33 cellular contexts compared by ENCODE assay signal in the genomic region with DNA sequence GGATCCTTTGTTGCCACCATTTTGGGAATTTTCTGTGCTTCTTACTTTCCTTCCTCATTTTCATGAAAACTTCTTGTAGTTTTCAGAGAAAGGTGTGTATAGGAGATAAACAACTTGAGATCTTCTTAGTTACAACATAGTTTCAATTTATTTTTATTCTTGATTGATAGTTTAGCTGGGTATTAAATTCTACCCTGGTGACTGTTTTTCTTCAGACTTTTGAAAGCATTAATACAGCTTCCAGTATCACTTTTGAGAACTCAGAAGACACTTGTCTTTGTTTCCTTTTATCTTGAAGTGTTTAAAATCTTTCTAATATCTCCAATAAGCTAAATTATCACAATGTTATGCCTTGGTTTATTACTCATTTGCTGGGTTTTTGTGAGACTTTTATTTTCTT.
DNase-seq lines count a peak whose midpoint lies in the region; ATAC-seq, FAIRE-seq and TF ChIP-seq lines count a peak whose summit lies in the region.
"Had no signal": no experiment of that assay in that cellular context is flagged by ENCODE, and none has a peak within 500 bp of the region (broad histone marks: within the 10 kb centered on the region; RNA-seq: fewer than 3 reads in every experiment).

No MANE protein-coding gene starts in this region.

- no peak overlapping the region for H4K91ac ChIP-seq in H9 (ENCODE audit: insufficient read length, low read depth, low read length)

- intact Hi-C loops in HepG2 (cut with micrococcal nuclease; ENCODE audit: unreplicated experiment) = no loop called here
- intact Hi-C loops in right lobe of liver (cut with DNase I) = no loop called here
- intact Hi-C loops in K562 (cut with micrococcal nuclease) = no loop called here

- no peak overlapping the region for H3K18ac ChIP-seq in H9 (ENCODE audit: insufficient read length, low read depth, low read length)

- no peaks in the 10 kb centered on the region for H3K36me3 ChIP-seq in HepG2 (replicated peaks in 1 of 2; ENCODE audit: control insufficient read depth in 1 of 2, insufficient read depth in 2 of 2, low read length in 2 of 2)
- H3K36me3 ChIP-seq in right lobe of liver = no peaks in the 10 kb centered on the region
- no peaks in the 10 kb centered on the region for H3K36me3 ChIP-seq in K562 (ENCODE audit: control insufficient read depth, insufficient read depth, low read length)
- H3K36me3 ChIP-seq: BE2C; BLaER1; BLaER1 treated with 17β-estradiol and CSF1 and Interleukin-3, amounts not matched to agents 10 nM and 100 nM had no signal

- FAIRE-seq in HepG2 (lab: Jason Lieb, UNC) = no peak
- no peak for FAIRE-seq in K562 (lab: Jason Lieb, UNC)
- FAIRE-seq: A204.1, A549, D721Med had no signal

- H3K4me2 ChIP-seq in HepG2 (ENCODE audit: low read depth, low read length) = no peak overlapping the region
- H3K4me2 ChIP-seq in K562 (ENCODE audit: insufficient read depth, low read length) = no peak overlapping the region
- H3K4me2 ChIP-seq in H9 (ENCODE audit: insufficient read depth, insufficient read length, low read length) = no peak overlapping the region
- H3K4me2 ChIP-seq: A549; BLaER1; BLaER1 treated with 17β-estradiol and CSF1 and Interleukin-3, amounts not matched to agents 10 nM and 100 nM had no signal

- no peak overlapping the region for H3T11ph ChIP-seq in H9 (ENCODE audit: low read length)

- no peak overlapping the region for H2BK5ac ChIP-seq in H9 (ENCODE audit: insufficient read length, low read length)

- no peaks in the 10 kb centered on the region for H4K20me1 ChIP-seq in HepG2 (ENCODE audit: insufficient read depth, low read length)
- H4K20me1 ChIP-seq in K562 (replicated peaks; ENCODE audit: control insufficient read depth, insufficient read depth, low read length) = no peaks in the 10 kb centered on the region
- no peaks in the 10 kb centered on the region for H4K20me1 ChIP-seq in H9 (ENCODE audit: control insufficient read depth, insufficient read depth, insufficient read length)
- H4K20me1 ChIP-seq: BLaER1; BLaER1 treated with 17β-estradiol and CSF1 and Interleukin-3, amounts not matched to agents 10 nM and 100 nM had no signal

- no peak overlapping the region for H4K8ac ChIP-seq in H9 (replicated peaks; ENCODE audit: insufficient read length, low read depth, low read length)

- no peak overlapping the region for H2BK15ac ChIP-seq in H9 (ENCODE audit: low read depth, low read length)

- POLR2A ChIA-PET in HepG2 (lab: Yijun Ruan, JAX) (no interaction called here), K562 (lab: Yijun Ruan, JAX) (no interaction called here)

- H2BK120ac ChIP-seq in H9 (ENCODE audit: low read depth, low read length, poor library complexity, severe bottlenecking) = no peak overlapping the region

- no peak overlapping the region for H3K56ac ChIP-seq in H9 (ENCODE audit: insufficient read length, low read depth, low read length)

- no peak overlapping the region for H2BK12ac ChIP-seq in H9 (ENCODE audit: insufficient read length, low read depth, low read length)

- TF ChIP-seq RAD21 in HepG2 (CRISPR knock-in tag; IDR thresholded peaks at IDR 0.05) (no peak), K562 (CRISPR knock-in tag; conservative IDR thresholded peaks at IDR 0.05 in 1 of 2, IDR thresholded peaks at IDR 0.05 in 1 of 2) (no peak)

- peaks cover 7 to 14% (median 13%) of the 10 kb centered on the region in 3 experiments for H3K36me3 Mint-ChIP-seq in H9 (ENCODE audit: insufficient read depth in 1 of 3, low read depth in 3 of 3)
- H3K36me3 Mint-ChIP-seq: CD14-positive monocyte; CD4-positive, CD25-positive, alpha-beta regulatory T cell; CD8-positive, alpha-beta memory T cell; CD8-positive, alpha-beta T cell had no signal

- no peaks in the 10 kb centered on the region for H3K27me3 Mint-ChIP-seq in H9 (ENCODE audit: low read depth)
- H3K27me3 Mint-ChIP-seq: B cell; CD4-positive, CD25-positive, alpha-beta regulatory T cell had no signal

- H3K9me3 ChIP-seq in HepG2 (ENCODE audit: low read length) = peaks cover 23% of the 10 kb centered on the region
- no peaks in the 10 kb centered on the region for H3K9me3 ChIP-seq in right lobe of liver
- H3K9me3 ChIP-seq in K562 (replicated peaks; ENCODE audit: control insufficient read depth, insufficient read depth, low read depth, low read length) = no peaks in the 10 kb centered on the region; the same call in 1 of the 2 replicates
- H3K9me3 ChIP-seq in H9 (ENCODE audit: control insufficient read depth, low read depth, low read length) = no peaks in the 10 kb centered on the region
- H3K9me3 ChIP-seq: BE2C had no signal

- no peaks in the 10 kb centered on the region for H3K79me1 ChIP-seq in H9 (ENCODE audit: insufficient read depth, low read depth, low read length, poor library complexity, severe bottlenecking)

- H3K4me1 Mint-ChIP-seq in H9 = no peaks in the 10 kb centered on the region
- H3K4me1 Mint-ChIP-seq: B cell; CD14-positive monocyte; CD4-positive, alpha-beta memory T cell; CD4-positive, CD25-positive, alpha-beta regulatory T cell; CD8-positive, alpha-beta memory T cell had no signal

- TF ChIP-seq POLR2A in HepG2 (IDR thresholded peaks at IDR 0.05; ENCODE audit: insufficient read depth in 1 of 2, low read depth in 2 of 2, low read length in 2 of 2) (no peak), right lobe of liver (IDR thresholded peaks at IDR 0.05) (no peak), K562 (conservative IDR thresholded peaks at IDR 0.05) (no peak)

- TF ChIP-seq CTCF in HepG2 (CRISPR knock-in tag; IDR thresholded peaks at IDR 0.05) = no peak
- TF ChIP-seq CTCF in right lobe of liver (IDR thresholded peaks at IDR 0.05) = no peak
- TF ChIP-seq CTCF in K562 (IDR thresholded peaks at IDR 0.05 in 2 of 3, conservative IDR thresholded peaks at IDR 0.05 in 1 of 3; ENCODE audit: insufficient read depth in 2 of 3, low read depth in 1 of 3, low read length in 3 of 3) = no peak
- TF ChIP-seq CTCF in H9 (conservative IDR thresholded peaks at IDR 0.05) = no peak

- H3K27me3 ChIP-seq in HepG2 (ENCODE audit: control insufficient read depth in 1 of 2, insufficient read depth in 2 of 2, low read length in 2 of 2) (no peaks in the 10 kb centered on the region), right lobe of liver (no peaks in the 10 kb centered on the region), K562 (ENCODE audit: control insufficient read depth in 2 of 2, insufficient read depth in 2 of 2, low read length in 2 of 2) (no peaks in the 10 kb centered on the region), H9 (ENCODE audit: insufficient read depth, low read length) (no peaks in the 10 kb centered on the region)
- H3K27me3 ChIP-seq: BE2C; BLaER1; BLaER1 treated with 17β-estradiol and CSF1 and Interleukin-3, amounts not matched to agents 10 nM and 100 nM had no signal

- no peaks in the 10 kb centered on the region for H3K23me2 ChIP-seq in H9 (ENCODE audit: insufficient read length, low read depth, low read length, poor library complexity, severe bottlenecking)

- H2AK5ac ChIP-seq in H9 (ENCODE audit: insufficient read length, low read length) = no peak overlapping the region

- TF ChIP-seq EP300 in HepG2 (IDR thresholded peaks at IDR 0.05; ENCODE audit: low read depth in 2 of 2, low read length in 2 of 2) = no peak
- TF ChIP-seq EP300 in HepG2 (CRISPR knock-in tag; IDR thresholded peaks at IDR 0.05; ENCODE audit: borderline replicate concordance) = no peak
- no peak for TF ChIP-seq EP300 in K562 (IDR thresholded peaks at IDR 0.05; ENCODE audit: low read length)

- DNase-seq in HepG2 (ENCODE audit: low spot score) (no peak), right lobe of liver (no peak), K562 (ENCODE audit: extremely low read depth in 1 of 4, low spot score in 3 of 4) (no peak), H9 (no peak)
- DNase-seq: 8988T; ACHN; AML-193; BE2C; C1 segment of cervical spinal cord; Caco-2; Calu3; CD4-positive, alpha-beta memory T cell; CD4-positive, alpha-beta T cell; CD4-positive, CD25-positive, alpha-beta regulatory T cell; CD8-positive, alpha-beta memory T cell; CD8-positive, alpha-beta T cell; COR-L47; DMS 273 treated with DMSO at 0.1 percent for 48 hours; DMS153; DMS53; DMS79; DMS79 treated with DMSO at 0.1 percent for 48 hours; DND-41; EL had no signal

- CTCF ChIA-PET in HepG2 (lab: Yijun Ruan, JAX; ENCODE audit: low intra/inter-chr PET ratio, low total read pairs) (no interaction called here), K562 (lab: Yijun Ruan, JAX; ENCODE audit: low intra/inter-chr PET ratio) (no interaction called here)

- BruUV-seq in HepG2 (replicated peaks; lab: Mats Ljungman, UMichigan) = no TSS peak
- no TSS peak for BruUV-seq in K562 (replicated peaks; lab: Mats Ljungman, UMichigan)

- H3K23ac ChIP-seq in H9 (ENCODE audit: insufficient read length, low read depth, low read length) = no peak overlapping the region

- H3K27ac ChIP-seq in HepG2 (ENCODE audit: extremely low read length, insufficient read depth, low read length) (no peak overlapping the region), right lobe of liver (no peak overlapping the region), K562 (ENCODE audit: extremely low read depth, low read depth, low read length) (no peak overlapping the region), H9 (ENCODE audit: insufficient read length, low read depth, low read length) (no peak overlapping the region)
- H3K27ac ChIP-seq: 22Rv1; A549; BLaER1; BLaER1 treated with 17β-estradiol and CSF1 and Interleukin-3, amounts not matched to agents 10 nM and 100 nM; C4-2B had no signal

- no peak overlapping the region for H3K14ac ChIP-seq in H9 (ENCODE audit: insufficient read depth, low read length)

- H3K4me3 Mint-ChIP-seq in H9 = no peak overlapping the region
- H3K4me3 Mint-ChIP-seq: B cell; CD14-positive monocyte; CD4-positive, alpha-beta memory T cell; CD4-positive, alpha-beta T cell; CD4-positive, CD25-positive, alpha-beta regulatory T cell; CD8-positive, alpha-beta memory T cell; CD8-positive, alpha-beta T cell had no signal

- H3K79me2 ChIP-seq in HepG2 (ENCODE audit: insufficient read depth, low read length) (no peaks in the 10 kb centered on the region), K562 (ENCODE audit: control insufficient read depth, insufficient read depth, low read length) (no peaks in the 10 kb centered on the region), H9 (ENCODE audit: insufficient read depth, low read length) (no peaks in the 10 kb centered on the region)

- H3K9me1 ChIP-seq in K562 (ENCODE audit: control insufficient read depth, insufficient read depth, low read length) = no peaks in the 10 kb centered on the region

- H2BK20ac ChIP-seq in H9 (ENCODE audit: low read depth, low read length, poor library complexity, severe bottlenecking) = no peak overlapping the region

- H3K4me3 ChIP-seq in HepG2 (replicated peaks in 1 of 3; ENCODE audit: insufficient read depth in 1 of 3, low read depth in 2 of 3, low read length in 3 of 3) = no peak overlapping the region
- no peak overlapping the region for H3K4me3 ChIP-seq in right lobe of liver
- H3K4me3 ChIP-seq in K562 = no peak overlapping the region
- H3K4me3 ChIP-seq: A549; BLaER1; BLaER1 treated with 17β-estradiol and CSF1 and Interleukin-3, amounts not matched to agents 10 nM and 100 nM had no signal

- H3K4ac ChIP-seq in H9 (ENCODE audit: low read depth, low read length) = no peak overlapping the region

- H4K5ac ChIP-seq in H9 (ENCODE audit: insufficient read length, low read depth, low read length) = no peak overlapping the region

- H3K9ac ChIP-seq in HepG2 (ENCODE audit: insufficient read depth, low read depth, low read length) (no peak overlapping the region), K562 (ENCODE audit: insufficient read depth in 1 of 2, low read depth in 2 of 2, low read length in 2 of 2) (no peak overlapping the region), H9 (ENCODE audit: extremely low read depth, insufficient read length, low read length) (no peak overlapping the region)
- H3K9ac ChIP-seq: BLaER1; BLaER1 treated with 17β-estradiol and CSF1 and Interleukin-3, amounts not matched to agents 10 nM and 100 nM had no signal

- ATAC-seq in HepG2 (no peak), right lobe of liver (no peak), K562 (no peak)
- ATAC-seq: A549; CD8-positive, alpha-beta T cell had no signal

- H2AFZ ChIP-seq in HepG2 (ENCODE audit: low read length) (no peak overlapping the region), K562 (ENCODE audit: low read depth, low read length) (no peak overlapping the region), H9 (ENCODE audit: low read length) (no peak overlapping the region)

- in situ Hi-C loops in HepG2 (cut with HindIII; ENCODE audit: extremely low pct_ligation_motif_present, low pct_unique_long_range_greater_than_20kb) = no loop called here
- in situ Hi-C loops in K562 (cut with MboI) = no loop called here

- no peaks in the 10 kb centered on the region for H3K4me1 ChIP-seq in HepG2 (ENCODE audit: insufficient read depth, low read length)
- H3K4me1 ChIP-seq in right lobe of liver = no peaks in the 10 kb centered on the region
- H3K4me1 ChIP-seq in K562 (replicated peaks in 1 of 2; ENCODE audit: control insufficient read depth in 2 of 2, insufficient read depth in 2 of 2, low read length in 2 of 2) = no peaks in the 10 kb centered on the region
- no peaks in the 10 kb centered on the region for H3K4me1 ChIP-seq in H9 (ENCODE audit: insufficient read depth, low read length)
- H3K4me1 ChIP-seq: A549; BE2C; BLaER1; BLaER1 treated with 17β-estradiol and CSF1 and Interleukin-3, amounts not matched to agents 10 nM and 100 nM; Caco-2 had no signal

- no peak overlapping the region for H3K27ac Mint-ChIP-seq in H9
- H3K27ac Mint-ChIP-seq: B cell; CD14-positive monocyte; CD4-positive, alpha-beta T cell; CD4-positive, CD25-positive, alpha-beta regulatory T cell; CD8-positive, alpha-beta memory T cell; CD8-positive, alpha-beta T cell had no signal

- H3K9me3 Mint-ChIP-seq in H9 = peaks cover 15 to 17% of the 10 kb centered on the region in 2 experiments
